Comparison of ENCODE assay signal across 1 cellular context in the genomic region with DNA sequence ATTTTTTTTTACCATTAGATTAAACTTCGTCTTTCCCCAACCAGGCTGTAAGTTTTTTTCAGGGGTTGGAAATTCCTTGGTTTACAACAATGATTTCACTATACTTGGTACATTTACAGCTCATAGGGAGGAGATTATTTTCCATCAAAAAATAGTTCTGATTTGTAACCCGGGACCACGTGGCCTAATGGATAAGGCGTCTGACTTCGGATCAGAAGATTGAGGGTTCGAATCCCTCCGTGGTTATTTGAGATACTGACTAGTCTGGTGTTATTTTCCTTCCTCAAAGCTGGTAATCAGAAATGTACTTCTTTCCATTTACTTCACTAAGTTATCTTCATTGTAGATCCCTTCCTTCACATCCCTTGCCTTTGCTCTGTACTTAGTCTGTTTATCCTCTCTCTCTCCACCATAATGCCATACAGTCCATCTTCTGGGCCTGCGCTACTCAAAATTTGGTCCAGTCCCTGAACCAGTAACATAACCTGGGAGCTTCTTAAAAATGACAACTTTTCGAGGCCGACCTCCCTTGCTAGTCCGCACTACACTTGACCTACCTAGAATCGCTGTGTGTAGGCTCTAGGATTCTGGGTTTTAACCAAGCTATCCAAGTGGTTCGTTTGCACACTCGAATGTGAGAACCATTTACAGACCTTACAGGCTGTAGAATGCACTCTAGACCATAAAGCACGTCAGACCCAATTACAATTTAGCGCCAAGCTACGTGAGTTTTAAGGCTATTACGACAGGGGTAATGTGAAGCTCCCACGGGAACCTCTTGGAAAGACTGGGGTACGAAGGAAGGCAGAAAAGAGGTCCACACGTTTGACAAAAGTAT.
A peak's percentile ranks its signal among the peaks of the same experiment; 100 is the strongest.
TF ChIP-seq lines count a peak whose summit lies in the region.

No MANE protein-coding gene starts in this region.

TF ChIP-seq in K562, 482 proteins besides CTCF, POLR2A, EP300 and RAD21 (continued from another document and continues in another):
- TF ChIP-seq, protein P1, sequence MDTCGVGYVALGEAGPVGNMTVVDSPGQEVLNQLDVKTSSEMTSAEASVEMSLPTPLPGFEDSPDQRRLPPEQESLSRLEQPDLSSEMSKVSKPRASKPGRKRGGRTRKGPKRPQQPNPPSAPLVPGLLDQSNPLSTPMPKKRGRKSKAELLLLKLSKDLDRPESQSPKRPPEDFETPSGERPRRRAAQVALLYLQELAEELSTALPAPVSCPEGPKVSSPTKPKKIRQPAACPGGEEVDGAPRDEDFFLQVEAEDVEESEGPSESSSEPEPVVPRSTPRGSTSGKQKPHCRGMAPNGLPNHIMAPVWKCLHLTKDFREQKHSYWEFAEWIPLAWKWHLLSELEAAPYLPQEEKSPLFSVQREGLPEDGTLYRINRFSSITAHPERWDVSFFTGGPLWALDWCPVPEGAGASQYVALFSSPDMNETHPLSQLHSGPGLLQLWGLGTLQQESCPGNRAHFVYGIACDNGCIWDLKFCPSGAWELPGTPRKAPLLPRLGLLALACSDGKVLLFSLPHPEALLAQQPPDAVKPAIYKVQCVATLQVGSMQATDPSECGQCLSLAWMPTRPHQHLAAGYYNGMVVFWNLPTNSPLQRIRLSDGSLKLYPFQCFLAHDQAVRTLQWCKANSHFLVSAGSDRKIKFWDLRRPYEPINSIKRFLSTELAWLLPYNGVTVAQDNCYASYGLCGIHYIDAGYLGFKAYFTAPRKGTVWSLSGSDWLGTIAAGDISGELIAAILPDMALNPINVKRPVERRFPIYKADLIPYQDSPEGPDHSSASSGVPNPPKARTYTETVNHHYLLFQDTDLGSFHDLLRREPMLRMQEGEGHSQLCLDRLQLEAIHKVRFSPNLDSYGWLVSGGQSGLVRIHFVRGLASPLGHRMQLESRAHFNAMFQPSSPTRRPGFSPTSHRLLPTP (IDR thresholded peaks at IDR 0.05; ENCODE audit: borderline replicate concordance, extremely low read depth, insufficient read length): peak; percentile 93
- peak; percentile 64; the same call in 1 of the 2 replicates for TF ChIP-seq DPF2 (IDR thresholded peaks at IDR 0.05)
- no peak; the same call in 1 of the 2 replicates for TF ChIP-seq TARDBP (IDR thresholded peaks at IDR 0.05)
- TF ChIP-seq SLC30A9 (CRISPR knock-in tag; IDR thresholded peaks at IDR 0.05): no peak
- TF ChIP-seq PHB2 (IDR thresholded peaks at IDR 0.05; ENCODE audit: low read depth): no peak; the same call in 1 of the 2 replicates
- no peak for TF ChIP-seq ZNF436 (CRISPR knock-in tag; IDR thresholded peaks at IDR 0.05)
- TF ChIP-seq SMAD4 (CRISPR knock-in tag; conservative IDR thresholded peaks at IDR 0.05): 0 out of 2 replicates have a peak, but pooled peaks have one; percentile 6
- no peak for TF ChIP-seq RFX1 (IDR thresholded peaks at IDR 0.05)
- TF ChIP-seq NUFIP1 (IDR thresholded peaks at IDR 0.05; ENCODE audit: partially characterized antibody): peak; percentile 36
- no peak for TF ChIP-seq ESRRA (IDR thresholded peaks at IDR 0.05; ENCODE audit: borderline replicate concordance, low read depth)
- no peak for TF ChIP-seq ELF1 (tag; IDR thresholded peaks at IDR 0.05)
- TF ChIP-seq JUND (IDR thresholded peaks at IDR 0.05; ENCODE audit: borderline replicate concordance, low read depth, low read length): peak; percentile 76
- TF ChIP-seq JUND (tag; IDR thresholded peaks at IDR 0.05; ENCODE audit: borderline replicate concordance, low read depth, low read length): peak; percentile 64; the same call in 2 of the 3 replicates
- TF ChIP-seq CBFB (CRISPR knock-in tag; IDR thresholded peaks at IDR 0.05): no peak
- no peak for TF ChIP-seq ZNF133 (CRISPR knock-in tag; IDR thresholded peaks at IDR 0.05)
- TF ChIP-seq, protein P2, sequence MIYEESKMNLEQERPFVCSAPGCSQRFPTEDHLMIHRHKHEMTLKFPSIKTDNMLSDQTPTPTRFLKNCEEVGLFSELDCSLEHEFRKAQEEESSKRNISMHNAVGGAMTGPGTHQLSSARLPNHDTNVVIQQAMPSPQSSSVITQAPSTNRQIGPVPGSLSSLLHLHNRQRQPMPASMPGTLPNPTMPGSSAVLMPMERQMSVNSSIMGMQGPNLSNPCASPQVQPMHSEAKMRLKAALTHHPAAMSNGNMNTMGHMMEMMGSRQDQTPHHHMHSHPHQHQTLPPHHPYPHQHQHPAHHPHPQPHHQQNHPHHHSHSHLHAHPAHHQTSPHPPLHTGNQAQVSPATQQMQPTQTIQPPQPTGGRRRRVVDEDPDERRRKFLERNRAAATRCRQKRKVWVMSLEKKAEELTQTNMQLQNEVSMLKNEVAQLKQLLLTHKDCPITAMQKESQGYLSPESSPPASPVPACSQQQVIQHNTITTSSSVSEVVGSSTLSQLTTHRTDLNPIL (CRISPR knock-in tag; IDR thresholded peaks at IDR 0.05): 0 out of 2 replicates have a peak, but pooled peaks have one; percentile 10
- TF ChIP-seq, protein P3, sequence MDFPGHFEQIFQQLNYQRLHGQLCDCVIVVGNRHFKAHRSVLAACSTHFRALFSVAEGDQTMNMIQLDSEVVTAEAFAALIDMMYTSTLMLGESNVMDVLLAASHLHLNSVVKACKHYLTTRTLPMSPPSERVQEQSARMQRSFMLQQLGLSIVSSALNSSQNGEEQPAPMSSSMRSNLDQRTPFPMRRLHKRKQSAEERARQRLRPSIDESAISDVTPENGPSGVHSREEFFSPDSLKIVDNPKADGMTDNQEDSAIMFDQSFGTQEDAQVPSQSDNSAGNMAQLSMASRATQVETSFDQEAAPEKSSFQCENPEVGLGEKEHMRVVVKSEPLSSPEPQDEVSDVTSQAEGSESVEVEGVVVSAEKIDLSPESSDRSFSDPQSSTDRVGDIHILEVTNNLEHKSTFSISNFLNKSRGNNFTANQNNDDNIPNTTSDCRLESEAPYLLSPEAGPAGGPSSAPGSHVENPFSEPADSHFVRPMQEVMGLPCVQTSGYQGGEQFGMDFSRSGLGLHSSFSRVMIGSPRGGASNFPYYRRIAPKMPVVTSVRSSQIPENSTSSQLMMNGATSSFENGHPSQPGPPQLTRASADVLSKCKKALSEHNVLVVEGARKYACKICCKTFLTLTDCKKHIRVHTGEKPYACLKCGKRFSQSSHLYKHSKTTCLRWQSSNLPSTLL (IDR thresholded peaks at IDR 0.05): peak; percentile 80; the same call in 1 of the 2 replicates
- TF ChIP-seq L3MBTL2 (IDR thresholded peaks at IDR 0.05): peak; percentile 60; the same call in 1 of the 2 replicates
- no peak for TF ChIP-seq PRMT5 (CRISPR knock-in tag; IDR thresholded peaks at IDR 0.05)
- TF ChIP-seq XRCC5 (IDR thresholded peaks at IDR 0.05; ENCODE audit: low read depth, low read length): peak; percentile 52; the same call in 1 of the 2 replicates
- peak; percentile 53; the same call in 1 of the 2 replicates for TF ChIP-seq GATA2 (CRISPR knock-in tag; IDR thresholded peaks at IDR 0.05)
- no peak for TF ChIP-seq SAP30 (IDR thresholded peaks at IDR 0.05; ENCODE audit: borderline replicate concordance, insufficient read depth, low read depth, low read length, poor library complexity, severe bottlenecking)
- TF ChIP-seq ZNF77 (CRISPR knock-in tag; IDR thresholded peaks at IDR 0.05): no peak
- TF ChIP-seq FOXK1 (CRISPR knock-in tag; IDR thresholded peaks at IDR 0.05; ENCODE audit: borderline replicate concordance): no peak; the same call in 1 of the 2 replicates
- TF ChIP-seq, protein P4, sequence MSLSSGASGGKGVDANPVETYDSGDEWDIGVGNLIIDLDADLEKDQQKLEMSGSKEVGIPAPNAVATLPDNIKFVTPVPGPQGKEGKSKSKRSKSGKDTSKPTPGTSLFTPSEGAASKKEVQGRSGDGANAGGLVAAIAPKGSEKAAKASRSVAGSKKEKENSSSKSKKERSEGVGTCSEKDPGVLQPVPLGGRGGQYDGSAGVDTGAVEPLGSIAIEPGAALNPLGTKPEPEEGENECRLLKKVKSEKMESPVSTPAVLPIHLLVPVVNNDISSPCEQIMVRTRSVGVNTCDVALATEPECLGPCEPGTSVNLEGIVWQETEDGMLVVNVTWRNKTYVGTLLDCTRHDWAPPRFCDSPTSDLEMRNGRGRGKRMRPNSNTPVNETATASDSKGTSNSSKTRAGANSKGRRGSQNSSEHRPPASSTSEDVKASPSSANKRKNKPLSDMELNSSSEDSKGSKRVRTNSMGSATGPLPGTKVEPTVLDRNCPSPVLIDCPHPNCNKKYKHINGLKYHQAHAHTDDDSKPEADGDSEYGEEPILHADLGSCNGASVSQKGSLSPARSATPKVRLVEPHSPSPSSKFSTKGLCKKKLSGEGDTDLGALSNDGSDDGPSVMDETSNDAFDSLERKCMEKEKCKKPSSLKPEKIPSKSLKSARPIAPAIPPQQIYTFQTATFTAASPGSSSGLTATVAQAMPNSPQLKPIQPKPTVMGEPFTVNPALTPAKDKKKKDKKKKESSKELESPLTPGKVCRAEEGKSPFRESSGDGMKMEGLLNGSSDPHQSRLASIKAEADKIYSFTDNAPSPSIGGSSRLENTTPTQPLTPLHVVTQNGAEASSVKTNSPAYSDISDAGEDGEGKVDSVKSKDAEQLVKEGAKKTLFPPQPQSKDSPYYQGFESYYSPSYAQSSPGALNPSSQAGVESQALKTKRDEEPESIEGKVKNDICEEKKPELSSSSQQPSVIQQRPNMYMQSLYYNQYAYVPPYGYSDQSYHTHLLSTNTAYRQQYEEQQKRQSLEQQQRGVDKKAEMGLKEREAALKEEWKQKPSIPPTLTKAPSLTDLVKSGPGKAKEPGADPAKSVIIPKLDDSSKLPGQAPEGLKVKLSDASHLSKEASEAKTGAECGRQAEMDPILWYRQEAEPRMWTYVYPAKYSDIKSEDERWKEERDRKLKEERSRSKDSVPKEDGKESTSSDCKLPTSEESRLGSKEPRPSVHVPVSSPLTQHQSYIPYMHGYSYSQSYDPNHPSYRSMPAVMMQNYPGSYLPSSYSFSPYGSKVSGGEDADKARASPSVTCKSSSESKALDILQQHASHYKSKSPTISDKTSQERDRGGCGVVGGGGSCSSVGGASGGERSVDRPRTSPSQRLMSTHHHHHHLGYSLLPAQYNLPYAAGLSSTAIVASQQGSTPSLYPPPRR (CRISPR knock-in tag; IDR thresholded peaks at IDR 0.05; ENCODE audit: borderline replicate concordance): no peak
- no peak; the same call in 1 of the 2 replicates for TF ChIP-seq ZNF384 (IDR thresholded peaks at IDR 0.05; ENCODE audit: low read depth, low read length)
- TF ChIP-seq, protein P5, sequence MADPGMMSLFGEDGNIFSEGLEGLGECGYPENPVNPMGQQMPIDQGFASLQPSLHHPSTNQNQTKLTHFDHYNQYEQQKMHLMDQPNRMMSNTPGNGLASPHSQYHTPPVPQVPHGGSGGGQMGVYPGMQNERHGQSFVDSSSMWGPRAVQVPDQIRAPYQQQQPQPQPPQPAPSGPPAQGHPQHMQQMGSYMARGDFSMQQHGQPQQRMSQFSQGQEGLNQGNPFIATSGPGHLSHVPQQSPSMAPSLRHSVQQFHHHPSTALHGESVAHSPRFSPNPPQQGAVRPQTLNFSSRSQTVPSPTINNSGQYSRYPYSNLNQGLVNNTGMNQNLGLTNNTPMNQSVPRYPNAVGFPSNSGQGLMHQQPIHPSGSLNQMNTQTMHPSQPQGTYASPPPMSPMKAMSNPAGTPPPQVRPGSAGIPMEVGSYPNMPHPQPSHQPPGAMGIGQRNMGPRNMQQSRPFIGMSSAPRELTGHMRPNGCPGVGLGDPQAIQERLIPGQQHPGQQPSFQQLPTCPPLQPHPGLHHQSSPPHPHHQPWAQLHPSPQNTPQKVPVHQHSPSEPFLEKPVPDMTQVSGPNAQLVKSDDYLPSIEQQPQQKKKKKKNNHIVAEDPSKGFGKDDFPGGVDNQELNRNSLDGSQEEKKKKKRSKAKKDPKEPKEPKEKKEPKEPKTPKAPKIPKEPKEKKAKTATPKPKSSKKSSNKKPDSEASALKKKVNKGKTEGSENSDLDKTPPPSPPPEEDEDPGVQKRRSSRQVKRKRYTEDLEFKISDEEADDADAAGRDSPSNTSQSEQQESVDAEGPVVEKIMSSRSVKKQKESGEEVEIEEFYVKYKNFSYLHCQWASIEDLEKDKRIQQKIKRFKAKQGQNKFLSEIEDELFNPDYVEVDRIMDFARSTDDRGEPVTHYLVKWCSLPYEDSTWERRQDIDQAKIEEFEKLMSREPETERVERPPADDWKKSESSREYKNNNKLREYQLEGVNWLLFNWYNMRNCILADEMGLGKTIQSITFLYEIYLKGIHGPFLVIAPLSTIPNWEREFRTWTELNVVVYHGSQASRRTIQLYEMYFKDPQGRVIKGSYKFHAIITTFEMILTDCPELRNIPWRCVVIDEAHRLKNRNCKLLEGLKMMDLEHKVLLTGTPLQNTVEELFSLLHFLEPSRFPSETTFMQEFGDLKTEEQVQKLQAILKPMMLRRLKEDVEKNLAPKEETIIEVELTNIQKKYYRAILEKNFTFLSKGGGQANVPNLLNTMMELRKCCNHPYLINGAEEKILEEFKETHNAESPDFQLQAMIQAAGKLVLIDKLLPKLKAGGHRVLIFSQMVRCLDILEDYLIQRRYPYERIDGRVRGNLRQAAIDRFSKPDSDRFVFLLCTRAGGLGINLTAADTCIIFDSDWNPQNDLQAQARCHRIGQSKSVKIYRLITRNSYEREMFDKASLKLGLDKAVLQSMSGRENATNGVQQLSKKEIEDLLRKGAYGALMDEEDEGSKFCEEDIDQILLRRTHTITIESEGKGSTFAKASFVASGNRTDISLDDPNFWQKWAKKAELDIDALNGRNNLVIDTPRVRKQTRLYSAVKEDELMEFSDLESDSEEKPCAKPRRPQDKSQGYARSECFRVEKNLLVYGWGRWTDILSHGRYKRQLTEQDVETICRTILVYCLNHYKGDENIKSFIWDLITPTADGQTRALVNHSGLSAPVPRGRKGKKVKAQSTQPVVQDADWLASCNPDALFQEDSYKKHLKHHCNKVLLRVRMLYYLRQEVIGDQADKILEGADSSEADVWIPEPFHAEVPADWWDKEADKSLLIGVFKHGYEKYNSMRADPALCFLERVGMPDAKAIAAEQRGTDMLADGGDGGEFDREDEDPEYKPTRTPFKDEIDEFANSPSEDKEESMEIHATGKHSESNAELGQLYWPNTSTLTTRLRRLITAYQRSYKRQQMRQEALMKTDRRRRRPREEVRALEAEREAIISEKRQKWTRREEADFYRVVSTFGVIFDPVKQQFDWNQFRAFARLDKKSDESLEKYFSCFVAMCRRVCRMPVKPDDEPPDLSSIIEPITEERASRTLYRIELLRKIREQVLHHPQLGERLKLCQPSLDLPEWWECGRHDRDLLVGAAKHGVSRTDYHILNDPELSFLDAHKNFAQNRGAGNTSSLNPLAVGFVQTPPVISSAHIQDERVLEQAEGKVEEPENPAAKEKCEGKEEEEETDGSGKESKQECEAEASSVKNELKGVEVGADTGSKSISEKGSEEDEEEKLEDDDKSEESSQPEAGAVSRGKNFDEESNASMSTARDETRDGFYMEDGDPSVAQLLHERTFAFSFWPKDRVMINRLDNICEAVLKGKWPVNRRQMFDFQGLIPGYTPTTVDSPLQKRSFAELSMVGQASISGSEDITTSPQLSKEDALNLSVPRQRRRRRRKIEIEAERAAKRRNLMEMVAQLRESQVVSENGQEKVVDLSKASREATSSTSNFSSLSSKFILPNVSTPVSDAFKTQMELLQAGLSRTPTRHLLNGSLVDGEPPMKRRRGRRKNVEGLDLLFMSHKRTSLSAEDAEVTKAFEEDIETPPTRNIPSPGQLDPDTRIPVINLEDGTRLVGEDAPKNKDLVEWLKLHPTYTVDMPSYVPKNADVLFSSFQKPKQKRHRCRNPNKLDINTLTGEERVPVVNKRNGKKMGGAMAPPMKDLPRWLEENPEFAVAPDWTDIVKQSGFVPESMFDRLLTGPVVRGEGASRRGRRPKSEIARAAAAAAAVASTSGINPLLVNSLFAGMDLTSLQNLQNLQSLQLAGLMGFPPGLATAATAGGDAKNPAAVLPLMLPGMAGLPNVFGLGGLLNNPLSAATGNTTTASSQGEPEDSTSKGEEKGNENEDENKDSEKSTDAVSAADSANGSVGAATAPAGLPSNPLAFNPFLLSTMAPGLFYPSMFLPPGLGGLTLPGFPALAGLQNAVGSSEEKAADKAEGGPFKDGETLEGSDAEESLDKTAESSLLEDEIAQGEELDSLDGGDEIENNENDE (IDR thresholded peaks at IDR 0.05; ENCODE audit: low read depth, low read length): no peak
- TF ChIP-seq NCOA2 (IDR thresholded peaks at IDR 0.05; ENCODE audit: partially characterized antibody in 2 of 2): peak in 1 of 2 experiments; percentile 89
- TF ChIP-seq ZNF354B (CRISPR knock-in tag; IDR thresholded peaks at IDR 0.05): no peak
- peak; percentile 85 for TF ChIP-seq SP1 (CRISPR knock-in tag; IDR thresholded peaks at IDR 0.05)
- TF ChIP-seq KLF6 (CRISPR knock-in tag; IDR thresholded peaks at IDR 0.05; ENCODE audit: borderline replicate concordance): 0 out of 2 replicates have a peak, but pooled peaks have one; percentile 31
- TF ChIP-seq CREBBP (IDR thresholded peaks at IDR 0.05; ENCODE audit: low read depth, low read length): no peak
